31 cellular contexts compared by ENCODE assay signal in genomic region chr12:48758737-48759136, GRCh38.
"Had no signal": no experiment of that assay in that cellular context is flagged by ENCODE, and none has a peak within 500 bp of the region (broad histone marks: within the 10 kb centered on the region; RNA-seq: fewer than 3 reads in every experiment).

No MANE protein-coding gene starts in this region.

- H3K27me3 ChIP-seq: ascending aorta, Peyer's patch, SJSA1 had no signal

- H3K4me1 Mint-ChIP-seq: activated B cell treated with CpG ODN at 0.5 μM for 24 hours; activated CD4-positive, alpha-beta T cell treated with anti-CD3 and anti-CD28 coated beads, Interleukin-2, amount 10 ng/mL, durations not matched to agents 24 days and 14 days; activated naive CD8-positive, alpha-beta T cell treated with anti-CD3 and anti-CD28 coated beads, Interleukin-2, amount 50 U/mL, for 24 hours; brain; T-helper 17 cell had no signal

- H3K4me3 ChIP-seq: ascending aorta, K562, Peyer's patch, SJSA1 had no signal

- H3K27ac ChIP-seq: ascending aorta, Peyer's patch, RWPE1, SJSA1 had no signal

- H3K36me3 ChIP-seq: ascending aorta, Peyer's patch, SJSA1 had no signal

- ATAC-seq: activated naive CD4-positive, alpha-beta T cell treated with anti-CD3 and anti-CD28 coated beads, Interleukin-2, amount 50 U/mL, for 72 hours; activated naive CD8-positive, alpha-beta T cell treated with anti-CD3 and anti-CD28 coated beads, Interleukin-2, amount 50 U/mL, for 24 hours; activated T-cell treated with anti-CD3 and anti-CD28 coated beads, Interleukin-2, amount 50 U/mL, for 4 hours; T-helper 17 cell had no signal

- H3K27ac Mint-ChIP-seq: activated B cell treated with CpG ODN at 0.5 μM for 24 hours; activated CD4-positive, alpha-beta memory T cell treated with anti-CD3 and anti-CD28 coated beads for 36 hours; activated CD4-positive, alpha-beta T cell treated with anti-CD3 and anti-CD28 coated beads, Interleukin-2, amount 10 ng/mL, durations not matched to agents 24 days and 14 days; activated naive CD8-positive, alpha-beta T cell treated with anti-CD3 and anti-CD28 coated beads, Interleukin-2, amount 50 U/mL, for 24 hours; brain; T-helper 17 cell had no signal

- DNase-seq: activated B cell treated with CpG ODN at 0.5 μM for 24 hours; activated CD4-positive, alpha-beta memory T cell treated with anti-CD3 and anti-CD28 coated beads for 36 hours; activated CD4-positive, alpha-beta T cell treated with anti-CD3 and anti-CD28 coated beads for 1 hour; activated CD4-positive, alpha-beta T cell treated with anti-CD3 and anti-CD28 coated beads, Interleukin-2, amount 10 ng/mL, durations not matched to agents 24 days and 14 days; activated CD8-positive, alpha-beta memory T cell treated with anti-CD3 and anti-CD28 coated beads for 24 hours; activated naive CD4-positive, alpha-beta T cell treated with Interleukin-2 at 50 U/mL for 16 hours; activated naive CD8-positive, alpha-beta T cell treated with anti-CD3 and anti-CD28 coated beads, Interleukin-2, amount 50 U/mL, for 24 hours; activated T-cell treated with anti-CD3 and anti-CD28 coated beads, Interleukin-2, amount 50 U/mL, for 4 hours; amniotic stem cell; Karpas-422; NCI-H1092 treated with DMSO at 0.1 percent for 48 hours; NCI-H1417 treated with DMSO at 0.1 percent for 48 hours; NCI-H1694; NCI-H2029; NCI-H2107; NCI-H2171 treated with DMSO at 0.1 percent for 48 hours; NCI-H226; NCI-H510A; NCI-H526 treated with DMSO at 0.1 percent for 48 hours; NCI-H82; OCI-M1; Peyer's patch; Right ventricle myocardium superior; T-helper 17 cell; T-helper 9 cell had no signal

- H3K36me3 Mint-ChIP-seq: activated CD4-positive, alpha-beta memory T cell treated with anti-CD3 and anti-CD28 coated beads for 36 hours; activated naive CD4-positive, alpha-beta T cell treated with anti-CD3 and anti-CD28 coated beads, Interleukin-2, amount 50 U/mL, for 72 hours; brain had no signal

- FAIRE-seq: K562 had no signal

- H3K27me3 Mint-ChIP-seq: activated B cell treated with CpG ODN at 0.5 μM for 24 hours; activated CD4-positive, alpha-beta memory T cell treated with anti-CD3 and anti-CD28 coated beads for 36 hours; activated naive CD8-positive, alpha-beta T cell treated with anti-CD3 and anti-CD28 coated beads, Interleukin-2, amount 50 U/mL, for 24 hours; T-helper 17 cell had no signal

- H3K9me3 ChIP-seq: ascending aorta, Peyer's patch, SJSA1 had no signal

- H3K9me3 Mint-ChIP-seq: activated B cell treated with CpG ODN at 0.5 μM for 24 hours; activated CD4-positive, alpha-beta memory T cell treated with anti-CD3 and anti-CD28 coated beads for 36 hours; activated CD4-positive, alpha-beta T cell treated with anti-CD3 and anti-CD28 coated beads, Interleukin-2, amount 10 ng/mL, durations not matched to agents 24 days and 14 days; activated naive CD4-positive, alpha-beta T cell treated with anti-CD3 and anti-CD28 coated beads, Interleukin-2, amount 50 U/mL, for 72 hours; activated naive CD8-positive, alpha-beta T cell treated with anti-CD3 and anti-CD28 coated beads, Interleukin-2, amount 50 U/mL, for 24 hours; activated T-cell treated with anti-CD3 and anti-CD28 coated beads, Interleukin-2, amount 50 U/mL, for 4 hours; brain had no signal

- H3K4me1 ChIP-seq: ascending aorta, Peyer's patch, SJSA1 had no signal

- H3K4me3 Mint-ChIP-seq: activated B cell treated with CpG ODN at 0.5 μM for 24 hours; activated CD4-positive, alpha-beta memory T cell treated with anti-CD3 and anti-CD28 coated beads for 36 hours; activated CD4-positive, alpha-beta T cell treated with anti-CD3 and anti-CD28 coated beads, Interleukin-2, amount 10 ng/mL, durations not matched to agents 24 days and 14 days; activated naive CD8-positive, alpha-beta T cell treated with anti-CD3 and anti-CD28 coated beads, Interleukin-2, amount 50 U/mL, for 24 hours; activated T-cell treated with anti-CD3 and anti-CD28 coated beads, Interleukin-2, amount 50 U/mL, for 4 hours; brain; T-helper 17 cell had no signal
